8 cellular contexts compared by ENCODE assay signal in the genomic region with DNA sequence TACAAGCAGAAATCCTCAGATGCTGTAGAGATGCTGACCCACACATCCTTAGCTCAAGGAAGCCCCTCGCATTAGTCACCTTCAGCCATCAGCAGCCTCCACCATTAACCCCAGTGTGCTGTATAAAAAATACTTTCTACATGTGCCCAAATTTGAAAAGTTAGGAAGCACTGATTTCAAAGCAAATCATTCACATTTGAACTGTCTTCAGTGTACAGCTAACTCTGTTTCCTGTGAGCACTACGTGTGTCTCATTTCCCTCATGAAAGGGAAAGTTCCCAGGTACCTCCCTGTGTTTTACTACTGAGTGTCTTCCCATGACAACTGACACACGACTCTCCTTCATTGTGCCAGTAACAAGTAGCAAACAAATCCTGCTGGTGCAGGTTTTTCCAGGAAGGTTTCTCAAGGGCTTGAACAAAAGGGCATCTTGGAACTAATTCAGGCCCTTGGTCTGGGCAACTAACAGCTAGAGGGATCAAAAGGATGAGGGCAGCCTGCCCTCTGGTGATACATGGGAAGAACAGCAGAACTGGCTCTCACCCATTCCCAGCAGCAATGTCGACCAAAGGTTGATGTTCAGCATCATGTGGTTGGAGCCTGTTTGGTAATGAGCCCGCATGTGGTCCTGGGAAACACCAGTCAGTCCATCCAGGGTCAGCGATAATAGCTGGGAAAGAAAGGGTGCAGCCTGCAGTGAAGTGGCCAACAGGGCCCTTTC. TPM values are rescaled to one million over a fixed set of nuclear protein-coding genes. Genes with fewer than 3 reads are reported as not detected.
DNase-seq lines count a peak whose midpoint lies in the region; ATAC-seq and TF ChIP-seq lines count a peak whose summit lies in the region.

No MANE protein-coding gene starts in this region.

- TF ChIP-seq CTCF in LNCAP (IDR thresholded peaks at IDR 0.05) = peak; percentile 60; the same call in 1 of the 2 replicates

- ATAC-seq in left lobe of liver (peak; percentile 74), GM21447 (IDR thresholded peaks at IDR 0.05; ENCODE audit: unreplicated experiment) (no peak), GM18519 (IDR thresholded peaks at IDR 0.05; ENCODE audit: low FRiP score, unreplicated experiment) (no peak)

- DNase-seq in NCI-H526 (lab: John Stamatoyannopoulos, UW) (peak; percentile 16 to 50), NCI-H526 treated with DMSO at 0.1 percent for 48 hours (lab: John Stamatoyannopoulos, UW) (no peak), amniotic epithelial cell (ENCODE audit: low read depth) (peak; percentile 72), left lobe of liver (ENCODE audit: low spot score) (peak; percentile 86), NCI-H146 treated with DMSO at 0.1 percent for 48 hours (lab: John Stamatoyannopoulos, UW; ENCODE audit: unreplicated experiment) (no peak)

RNA-seq across cellular contexts. Expression of a gene that starts 4.0 kb away (rescaled TPM):
- 54.5 TPM for total RNA-seq in left lobe of liver

RNA-seq across cellular contexts. Expression of a gene that starts 25.8 kb away (rescaled TPM):
- 31.3 TPM for total RNA-seq in left lobe of liver

Comparison
In these comparisons a context has a peak if more than half of its experiments do, and no peak if none do; other contexts are left out.
1. DNase-seq: peak in NCI-H526 (2 of 2), amniotic epithelial cell (single experiment) and left lobe of liver (single experiment); none in NCI-H526 treated with DMSO at 0.1 percent for 48 hours (single experiment) and NCI-H146 treated with DMSO at 0.1 percent for 48 hours (single experiment).